In the genomic region with DNA sequence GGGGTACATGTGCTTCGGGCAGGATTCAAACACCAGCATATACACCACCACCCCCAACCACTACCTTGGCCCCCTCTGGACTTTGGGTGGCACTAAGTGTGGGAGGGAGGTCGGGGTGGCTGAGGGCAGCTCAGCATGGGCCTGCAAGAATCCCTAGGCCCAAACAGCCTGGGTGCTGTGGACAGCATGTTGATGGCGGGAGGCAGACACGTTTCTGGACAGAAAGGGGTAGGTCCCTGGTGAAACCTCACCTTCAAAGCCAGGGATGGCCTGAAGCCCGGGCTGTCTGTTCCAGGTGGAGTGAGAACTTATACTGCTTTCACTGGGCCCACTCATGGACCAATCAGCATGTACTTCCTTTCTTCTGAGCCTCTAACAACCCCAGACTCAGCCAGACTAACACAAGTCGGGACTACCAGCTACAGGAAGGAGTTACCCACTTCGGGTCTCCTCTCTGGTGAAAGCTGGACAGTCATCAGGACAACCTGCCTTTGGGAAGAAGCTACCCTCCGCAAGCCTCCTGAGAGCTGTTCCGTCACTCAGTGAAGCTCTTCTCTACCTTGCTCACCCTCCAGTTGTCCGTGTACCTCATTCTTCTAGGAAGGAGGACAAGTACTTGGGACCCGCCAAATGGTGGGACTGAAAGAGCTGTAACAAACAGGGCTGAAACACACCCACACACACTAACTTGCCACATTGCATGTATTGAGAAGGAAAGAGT, we compare ENCODE assay signal across 22 cellular contexts.
"Had no signal": no experiment of that assay in that cellular context is flagged by ENCODE, and none has a peak within 500 bp of the region (broad histone marks: within the 10 kb centered on the region; RNA-seq: fewer than 3 reads in every experiment).

No MANE protein-coding gene starts in this region.

- H3K4me2 ChIP-seq: hepatocyte, neural progenitor cell had no signal

- DNase-seq: cortex of kidney; effector memory CD8-positive, alpha-beta T cell; gastrocnemius medialis; heart left ventricle; left cardiac atrium; left lung; mesenchymal stem cell; mucosa of descending colon; naive B cell; nucleus accumbens; ovary; psoas muscle; right cardiac atrium; spleen; stimulated activated CD4-positive, alpha-beta T cell treated with anti-CD3 and anti-CD28 coated beads, Interleukin-2, amount 100 ng/mL, for 48 hours; stimulated activated naive CD4-positive, alpha-beta T cell treated with Interleukin-2 at 50 U/mL for 16 hours; stomach; thyroid gland had no signal

- H2AFZ ChIP-seq: hepatocyte, neural progenitor cell had no signal

- H3K9me3 ChIP-seq: gastrocnemius medialis, heart left ventricle, mucosa of descending colon, ovary, psoas muscle, thyroid gland had no signal

- H3K27me3 ChIP-seq: gastrocnemius medialis, hepatocyte, left lung, neural progenitor cell, ovary, stomach, thyroid gland had no signal

- H3K9ac ChIP-seq: neural progenitor cell had no signal

- ATAC-seq: effector memory CD8-positive, alpha-beta T cell; gastrocnemius medialis; heart left ventricle; left cardiac atrium; left lung; mucosa of descending colon; psoas muscle; right cardiac atrium; stimulated activated effector memory CD8-positive, alpha-beta T cell treated with anti-CD3 and anti-CD28 coated beads, Interleukin-12 subunit alpha, Interleukin-12 subunit beta, amount 100 ng/mL, for 72 hours had no signal

- H3K4me3 ChIP-seq: gastrocnemius medialis, heart left ventricle, hepatocyte, left lung, mucosa of descending colon, neural progenitor cell, ovary, psoas muscle, skin epidermis, spleen, stomach, thyroid gland had no signal

- H3K79me2 ChIP-seq: hepatocyte had no signal

- H3K27ac ChIP-seq: gastrocnemius medialis, heart left ventricle, hepatocyte, left lung, neural progenitor cell, ovary, psoas muscle, skin epidermis, spleen, stomach, thyroid gland had no signal

- H3K4me1 ChIP-seq: gastrocnemius medialis, heart left ventricle, left lung, neural progenitor cell, psoas muscle, spleen, stomach, thyroid gland had no signal

- H3K36me3 ChIP-seq: gastrocnemius medialis, heart left ventricle, left lung, neural progenitor cell, ovary, spleen, stomach, thyroid gland had no signal
